ENCODE assay signal across 10 cellular contexts in the genomic region with DNA sequence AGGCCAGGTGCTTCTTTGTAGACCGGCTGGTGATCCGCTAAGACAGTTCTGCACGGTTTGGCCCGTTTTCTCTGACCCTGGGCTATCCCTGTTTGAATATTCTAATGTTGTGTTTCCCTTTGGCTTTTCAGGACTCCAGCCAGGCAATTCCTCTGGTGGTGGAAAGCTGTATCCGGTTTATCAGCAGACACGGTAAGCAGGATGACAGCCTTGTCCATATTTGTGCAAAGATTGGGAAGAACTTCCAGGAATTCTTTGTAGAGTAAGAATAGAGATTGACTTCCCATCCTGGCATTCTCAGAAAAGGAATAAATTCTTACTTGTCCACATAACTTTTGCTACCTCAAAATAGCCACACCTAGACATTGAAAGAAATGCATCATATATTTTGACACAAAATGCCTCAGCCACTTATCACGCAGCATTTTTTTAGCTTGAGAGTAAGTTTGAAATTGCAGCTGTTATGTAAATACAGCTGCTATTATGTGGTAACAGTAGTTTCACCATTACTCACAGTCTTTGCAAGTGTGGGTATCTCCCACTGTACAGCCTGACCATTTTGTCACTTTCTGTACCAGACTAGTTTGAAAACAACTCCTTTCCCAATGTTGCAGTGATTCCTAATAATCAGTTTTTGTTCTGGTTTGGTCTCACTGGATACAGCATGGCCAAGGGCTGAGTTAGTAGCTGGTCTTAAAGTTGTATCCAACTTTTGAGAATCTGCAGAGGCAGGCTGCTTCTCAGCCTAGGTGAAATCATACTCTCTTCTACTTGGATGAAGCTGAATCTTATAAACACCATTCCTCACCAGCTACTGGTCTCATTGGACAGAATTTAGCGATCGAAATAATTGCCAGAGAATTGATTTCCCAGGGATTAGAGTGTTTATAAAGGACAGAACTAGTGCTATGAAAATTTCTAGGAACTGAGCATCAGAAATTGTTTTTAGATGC. TPM values are rescaled to one million over a fixed set of nuclear protein-coding genes. Genes with fewer than 3 reads are reported as not detected.
DNase-seq lines count a peak whose midpoint lies in the region; ATAC-seq and TF ChIP-seq lines count a peak whose summit lies in the region.
"Had no signal": no experiment of that assay in that cellular context is flagged by ENCODE, and none has a peak within 500 bp of the region (broad histone marks: within the 10 kb centered on the region; RNA-seq: fewer than 3 reads in every experiment).

No MANE protein-coding gene starts in this region.

- H3K9me3 ChIP-seq in MM.1S (replicated peaks; ENCODE audit: insufficient read depth, low read length), result no peaks in the 10 kb centered on the region
- H3K9me3 ChIP-seq in left lung, result no peaks in the 10 kb centered on the region

- no peaks in the 10 kb centered on the region for H3K27me3 ChIP-seq in MM.1S (replicated peaks; ENCODE audit: insufficient read depth, low read length)
- H3K27me3 ChIP-seq in left lung, result no peaks in the 10 kb centered on the region

- DNase-seq in MM.1S (peak; percentile 65), left lung (no peak), GDM1 (lab: John Stamatoyannopoulos, UW) (no peak), NCI-H2081 treated with DMSO at 0.1 percent for 48 hours (lab: John Stamatoyannopoulos, UW) (no peak), cerebellum (ENCODE audit: low spot score) (no peak), glutamatergic neuron (no peak)

- H3K4me3 ChIP-seq in MM.1S (ENCODE audit: low read length), result no peak overlapping the region
- H3K4me3 ChIP-seq in left lung, result no peak overlapping the region

- H3K4me2 ChIP-seq in MM.1S (ENCODE audit: low read depth, low read length), result peak overlapping the region; percentile 13; the same call in 1 of the 2 replicates

- H3K4me3 Mint-ChIP-seq in glutamatergic neuron (ENCODE audit: unreplicated experiment), result no peak overlapping the region
- H3K4me3 Mint-ChIP-seq: memory B cell had no signal

- no peaks in the 10 kb centered on the region for H3K4me1 Mint-ChIP-seq in glutamatergic neuron (ENCODE audit: low read depth, unreplicated experiment)
- H3K4me1 Mint-ChIP-seq: memory B cell had no signal

- H3K27ac Mint-ChIP-seq in glutamatergic neuron (ENCODE audit: unreplicated experiment), result no peak overlapping the region
- H3K27ac Mint-ChIP-seq: memory B cell had no signal

- no peaks in the 10 kb centered on the region for H3K79me2 ChIP-seq in MM.1S (ENCODE audit: low read length)

- no peak overlapping the region for H2AFZ ChIP-seq in MM.1S (ENCODE audit: low read length)

- H3K36me3 ChIP-seq in MM.1S (replicated peaks; ENCODE audit: insufficient read depth, low read length) (no peaks in the 10 kb centered on the region), left lung (peaks cover 0 to 77% of the 10 kb centered on the region in 2 donors)

- H3F3A ChIP-seq in MM.1S (ENCODE audit: insufficient read depth, low read length), result no peaks in the 10 kb centered on the region

- H3K27me3 Mint-ChIP-seq in glutamatergic neuron (ENCODE audit: unreplicated experiment), result peaks cover 2% of the 10 kb centered on the region
- H3K27me3 Mint-ChIP-seq: memory B cell had no signal

- no peak overlapping the region for H3K9ac ChIP-seq in MM.1S (ENCODE audit: low read length)

- TF ChIP-seq CTCF in MM.1S (IDR thresholded peaks at IDR 0.05; ENCODE audit: low read length), result no peak
- TF ChIP-seq CTCF in left lung (IDR thresholded peaks at IDR 0.05), result no peak
- TF ChIP-seq CTCF in glutamatergic neuron (IDR thresholded peaks at IDR 0.05; ENCODE audit: partially characterized antibody, unreplicated experiment), result no peak

- peak; percentile 81 for ATAC-seq in GM18508 (IDR thresholded peaks at IDR 0.05; ENCODE audit: insufficient read depth, unreplicated experiment)
- ATAC-seq in GM21723 (IDR thresholded peaks at IDR 0.05; ENCODE audit: unreplicated experiment), result peak; percentile 97
- ATAC-seq in left lung, result peak; percentile 85
- ATAC-seq: Panc1 had no signal

- H3K9me3 Mint-ChIP-seq in glutamatergic neuron (ENCODE audit: unreplicated experiment), result no peaks in the 10 kb centered on the region

- H3K9me2 ChIP-seq in MM.1S (replicated peaks; ENCODE audit: insufficient read depth, low read length), result no peaks in the 10 kb centered on the region

- H3K27ac ChIP-seq in MM.1S (ENCODE audit: low read length) (0 out of 2 replicates have a peak overlapping the region, but pooled peaks have one; percentile 2), left lung (peak overlapping the region; percentile 41 to 55)

- no peaks in the 10 kb centered on the region for H4K20me1 ChIP-seq in MM.1S (ENCODE audit: insufficient read depth, low read length)

- intact Hi-C loops in left lung (cut with DNase I), result no loop called here

- H3K4me1 ChIP-seq in MM.1S (ENCODE audit: low read length) (peaks cover 18% of the 10 kb centered on the region), left lung (peaks cover 0 to 16% of the 10 kb centered on the region in 2 donors)

- no peaks in the 10 kb centered on the region for H3K36me3 Mint-ChIP-seq in glutamatergic neuron (ENCODE audit: unreplicated experiment)

RNA-seq across cellular contexts. Expression of a gene that starts 40.0 kb away (rescaled TPM):
- total RNA-seq in left lung (10 to 100 TPM in 1 of 2 donors, 1 to 10 TPM in 1; 8.7 to 17.8 TPM), cerebellum (2.5 TPM), glutamatergic neuron (ENCODE audit: unreplicated experiment) (0.20 TPM)
